10 cellular contexts compared by ENCODE assay signal in genomic region chr21:16002872-16003466, GRCh38.
DNase-seq lines count a peak whose midpoint lies in the region; ATAC-seq, FAIRE-seq and TF ChIP-seq lines count a peak whose summit lies in the region.
"Had no signal": no experiment of that assay in that cellular context is flagged by ENCODE, and none has a peak within 500 bp of the region (broad histone marks: within the 10 kb centered on the region; RNA-seq: fewer than 3 reads in every experiment).

No MANE protein-coding gene starts in this region.

- H3K9me2 ChIP-seq in OCI-LY7 (ENCODE audit: insufficient read depth, low read length): no peaks in the 10 kb centered on the region

- CTCF ChIA-PET in OCI-LY7 (lab: Charles Lee; ENCODE audit: unreplicated experiment): no interaction called here
- CTCF ChIA-PET in endothelial cell of umbilical vein (lab: Charles Lee): interaction anchor here (0.6 to 1.5 kb wide), 9 partner anchors 9 to 416 kb away, joined by 3 to 11 read pairs (median 3); no protein-coding TSS in a partner anchor
- CTCF ChIA-PET in T-cell (lab: Charles Lee): interaction anchor here in 1 of 2 donors (0.6 kb wide), 1 partner anchor 10 kb away, joined by 3 read pairs; no protein-coding TSS in a partner anchor
- CTCF ChIA-PET in CD4-positive, alpha-beta T cell (lab: Charles Lee): interaction anchor here (0.6 kb wide), 1 partner anchor 511 kb away, joined by 3 read pairs; no protein-coding TSS in a partner anchor

- no peak overlapping the region for H3K4me3 Mint-ChIP-seq in T-cell
- no peak overlapping the region for H3K4me3 Mint-ChIP-seq in CD4-positive, alpha-beta T cell
- H3K4me3 Mint-ChIP-seq: activated naive CD4-positive, alpha-beta T cell treated with anti-CD3 and anti-CD28 coated beads for 36 hours had no signal

- TF ChIP-seq EP300 in suprapubic skin (IDR thresholded peaks at IDR 0.05): no peak

- dilution Hi-C loops in endothelial cell of umbilical vein (cut with MboI; ENCODE audit: extremely low pct_ligation_motif_present, low sequenced_read_pairs): no loop called here

- H4K20me1 ChIP-seq in OCI-LY7 (ENCODE audit: insufficient read depth, low read length) (no peaks in the 10 kb centered on the region), endothelial cell of umbilical vein (replicated peaks; ENCODE audit: control insufficient read depth, extremely low read depth, insufficient read depth, low read length) (no peaks in the 10 kb centered on the region), osteoblast (ENCODE audit: insufficient read depth, low read length) (no peaks in the 10 kb centered on the region)

- H3K36me3 Mint-ChIP-seq in T-cell: no peaks in the 10 kb centered on the region
- no peaks in the 10 kb centered on the region for H3K36me3 Mint-ChIP-seq in CD4-positive, alpha-beta T cell (ENCODE audit: low read depth)

- no peak overlapping the region for H3K27ac Mint-ChIP-seq in T-cell
- H3K27ac Mint-ChIP-seq in CD4-positive, alpha-beta T cell: no peak overlapping the region
- H3K27ac Mint-ChIP-seq: activated naive CD4-positive, alpha-beta T cell treated with anti-CD3 and anti-CD28 coated beads for 36 hours had no signal

- no peak for ATAC-seq in T-cell (replicated peaks in 1 of 4)
- no peak for ATAC-seq in CD4-positive, alpha-beta T cell (ENCODE audit: poor library complexity)
- ATAC-seq: GM12878 had no signal

- no peaks in the 10 kb centered on the region for H3K27me3 ChIP-seq in endothelial cell of umbilical vein (ENCODE audit: control insufficient read depth in 2 of 2, insufficient read depth in 2 of 2, low read length in 2 of 2)
- no peaks in the 10 kb centered on the region for H3K27me3 ChIP-seq in osteoblast (ENCODE audit: insufficient read depth, low read length)
- H3K27me3 ChIP-seq in suprapubic skin: no peaks in the 10 kb centered on the region
- H3K27me3 ChIP-seq in CD4-positive, alpha-beta T cell (ENCODE audit: control insufficient read depth, insufficient read depth, low read length): no peaks in the 10 kb centered on the region
- no peaks in the 10 kb centered on the region for H3K27me3 ChIP-seq in tibial artery

- no peaks in the 10 kb centered on the region for H3K9me3 Mint-ChIP-seq in T-cell
- H3K9me3 Mint-ChIP-seq in CD4-positive, alpha-beta T cell: no peaks in the 10 kb centered on the region
- H3K9me3 Mint-ChIP-seq: activated naive CD4-positive, alpha-beta T cell treated with anti-CD3 and anti-CD28 coated beads for 36 hours had no signal

- peaks cover 0 to 2% of the 10 kb centered on the region in 2 donors for H3K27me3 Mint-ChIP-seq in T-cell
- no peaks in the 10 kb centered on the region for H3K27me3 Mint-ChIP-seq in CD4-positive, alpha-beta T cell

- TF ChIP-seq CTCF in OCI-LY7 (conservative IDR thresholded peaks at IDR 0.05; ENCODE audit: low read length) (peak; percentile 67), endothelial cell of umbilical vein (IDR thresholded peaks at IDR 0.05; ENCODE audit: extremely low read depth in 1 of 2, insufficient read depth in 1 of 2, low read depth in 1 of 2, low read length in 2 of 2) (peak; percentile 13), osteoblast (IDR thresholded peaks at IDR 0.05; ENCODE audit: extremely low read depth, low read depth, low read length) (peak; percentile 69), suprapubic skin (IDR thresholded peaks at IDR 0.05) (no peak), tibial artery (IDR thresholded peaks at IDR 0.05) (peak in 1 of 2 experiments; percentile 20)
- no peak for TF ChIP-seq CTCF in CD4-positive, alpha-beta T cell (IDR thresholded peaks at IDR 0.05)

- H3K4me1 ChIP-seq in OCI-LY7 (ENCODE audit: insufficient read depth, low read length, poor library complexity, severe bottlenecking) (no peaks in the 10 kb centered on the region), endothelial cell of umbilical vein (ENCODE audit: control insufficient read depth, extremely low read depth, insufficient read depth, low read length) (no peaks in the 10 kb centered on the region), osteoblast (ENCODE audit: insufficient read depth, low read length) (peaks cover 5% of the 10 kb centered on the region), suprapubic skin (no peaks in the 10 kb centered on the region), tibial artery (no peaks in the 10 kb centered on the region)

- TF ChIP-seq POLR2A in endothelial cell of umbilical vein (IDR thresholded peaks at IDR 0.05; ENCODE audit: low read depth, low read length) (no peak), suprapubic skin (IDR thresholded peaks at IDR 0.05) (no peak)

- peak; percentile 26 for DNase-seq in EL
- DNase-seq in OCI-LY7 (ENCODE audit: low spot score): no peak
- peak; percentile 59 for DNase-seq in endothelial cell of umbilical vein (ENCODE audit: low read depth, low spot score)
- no peak for DNase-seq in osteoblast (ENCODE audit: insufficient read length, low spot score, missing footprints)
- no peak for DNase-seq in T-cell
- no peak for DNase-seq in suprapubic skin (ENCODE audit: low spot score in 2 of 2)
- DNase-seq in CD4-positive, alpha-beta T cell: no peak
- DNase-seq in tibial artery: no peak
- DNase-seq: activated naive CD4-positive, alpha-beta T cell treated with anti-CD3 and anti-CD28 coated beads for 36 hours had no signal

- intact Hi-C loops in OCI-LY7 (cut with micrococcal nuclease; ENCODE audit: unreplicated experiment): no loop called here
- intact Hi-C loops in endothelial cell of umbilical vein (cut with micrococcal nuclease): loop anchor here (1.0 kb wide), 1 partner anchor 327 kb away; no protein-coding TSS in a partner anchor
- intact Hi-C loops in CD4-positive, alpha-beta T cell (cut with DNase I, micrococcal nuclease): no loop called here
- intact Hi-C loops in tibial artery (cut with DNase I; ENCODE audit: low total_unique reads): no loop called here

- H3K79me2 ChIP-seq in OCI-LY7 (ENCODE audit: insufficient read depth, low read depth, low read length) (no peaks in the 10 kb centered on the region), endothelial cell of umbilical vein (ENCODE audit: control insufficient read depth, insufficient read depth, low read length) (no peaks in the 10 kb centered on the region), osteoblast (ENCODE audit: insufficient read depth, low read length) (no peaks in the 10 kb centered on the region)

- no peak overlapping the region for H3K4me2 ChIP-seq in OCI-LY7 (ENCODE audit: low read length)
- H3K4me2 ChIP-seq in endothelial cell of umbilical vein (ENCODE audit: insufficient read depth, low read length): no peak overlapping the region
- no peak overlapping the region for H3K4me2 ChIP-seq in osteoblast (ENCODE audit: insufficient read depth, low read length)

- POLR2A ChIA-PET in OCI-LY7 (lab: Charles Lee) (interaction anchor here (0.6 to 0.7 kb wide), 3 partner anchors 15 to 1725 kb away, joined by 3 to 4 read pairs (median 3); no protein-coding TSS in a partner anchor), endothelial cell of umbilical vein (lab: Charles Lee) (no interaction called here), T-cell (lab: Charles Lee) (interaction anchor here in 1 of 2 donors (0.6 kb wide), 1 partner anchor 29 kb away, joined by 4 read pairs; no protein-coding TSS in a partner anchor)
- POLR2A ChIA-PET in CD4-positive, alpha-beta T cell (lab: Charles Lee): no interaction called here

- FAIRE-seq in endothelial cell of umbilical vein (lab: Jason Lieb, UNC): peak; percentile 49
- FAIRE-seq: GM12878 had no signal

- no peak overlapping the region for H2AFZ ChIP-seq in OCI-LY7 (ENCODE audit: low read length)
- H2AFZ ChIP-seq in endothelial cell of umbilical vein (ENCODE audit: low read depth, low read length): no peak overlapping the region
- H2AFZ ChIP-seq in osteoblast (ENCODE audit: low read length): no peak overlapping the region

- H3K27ac ChIP-seq in OCI-LY7 (ENCODE audit: low read depth, low read length, poor library complexity, severe bottlenecking) (no peak overlapping the region), endothelial cell of umbilical vein (ENCODE audit: insufficient read depth, low read depth, low read length) (no peak overlapping the region), osteoblast (ENCODE audit: low read depth, low read length) (no peak overlapping the region), suprapubic skin (no peak overlapping the region), tibial artery (no peak overlapping the region)
- no peak overlapping the region for H3K27ac ChIP-seq in CD4-positive, alpha-beta T cell (ENCODE audit: low read depth, low read length)

- no peak overlapping the region for H3K9ac ChIP-seq in endothelial cell of umbilical vein (replicated peaks; ENCODE audit: extremely low read depth, insufficient read depth, low read length)

- H3K4me1 Mint-ChIP-seq in T-cell: no peaks in the 10 kb centered on the region
- H3K4me1 Mint-ChIP-seq in CD4-positive, alpha-beta T cell (ENCODE audit: low read depth): no peaks in the 10 kb centered on the region

- H3K9me1 ChIP-seq in endothelial cell of umbilical vein (replicated peaks; ENCODE audit: control insufficient read depth, extremely low read depth, insufficient read depth, low read length): no peaks in the 10 kb centered on the region

- H3K4me3 ChIP-seq in OCI-LY7 (ENCODE audit: low read depth, low read length, poor library complexity, severe bottlenecking) (no peak overlapping the region), endothelial cell of umbilical vein (replicated peaks in 1 of 3; ENCODE audit: insufficient read depth in 1 of 3, low read depth in 1 of 3, low read length in 3 of 3) (no peak overlapping the region), osteoblast (ENCODE audit: insufficient read depth, low read length) (no peak overlapping the region), suprapubic skin (no peak overlapping the region), tibial artery (no peak overlapping the region)
- H3K4me3 ChIP-seq: GM12878 had no signal

- no TSS peak for BruUV-seq in OCI-LY7 (replicated peaks; lab: Mats Ljungman, UMichigan)
- no TSS peak for BruUV-seq in endothelial cell of umbilical vein (replicated peaks; lab: Mats Ljungman, UMichigan)

- H3K36me3 ChIP-seq in OCI-LY7 (ENCODE audit: insufficient read depth, low read length): no peaks in the 10 kb centered on the region
- no peaks in the 10 kb centered on the region for H3K36me3 ChIP-seq in endothelial cell of umbilical vein (ENCODE audit: control insufficient read depth in 2 of 2, extremely low read depth in 1 of 2, insufficient read depth in 2 of 2, low read length in 2 of 2)
- no peaks in the 10 kb centered on the region for H3K36me3 ChIP-seq in osteoblast (ENCODE audit: insufficient read depth, low read length)
- H3K36me3 ChIP-seq in suprapubic skin: no peaks in the 10 kb centered on the region
- no peaks in the 10 kb centered on the region for H3K36me3 ChIP-seq in tibial artery

- H3K9me3 ChIP-seq in OCI-LY7 (ENCODE audit: low read length) (no peaks in the 10 kb centered on the region), endothelial cell of umbilical vein (replicated peaks; ENCODE audit: control insufficient read depth, insufficient read depth, low read length) (no peaks in the 10 kb centered on the region), osteoblast (ENCODE audit: low read depth, low read length) (no peaks in the 10 kb centered on the region), suprapubic skin (no peaks in the 10 kb centered on the region), tibial artery (no peaks in the 10 kb centered on the region)
- H3K9me3 ChIP-seq in CD4-positive, alpha-beta T cell (ENCODE audit: control insufficient read depth, low read length): no peaks in the 10 kb centered on the region

TF ChIP-seq in endothelial cell of umbilical vein, 7 proteins besides CTCF, POLR2A, EP300 and RAD21 (continues in another document):
- no peak for TF ChIP-seq MYC (IDR thresholded peaks at IDR 0.05; ENCODE audit: low read depth, low read length)

Comparison
In these comparisons a context has a peak if more than half of its experiments do, and no peak if none do; other contexts are left out.
1. DNase-seq: peak in EL (single experiment) and endothelial cell of umbilical vein (single experiment); none in OCI-LY7 (single experiment), osteoblast (single experiment), T-cell (0 of 34), suprapubic skin (0 of 2), CD4-positive, alpha-beta T cell (0 of 10) and tibial artery (0 of 2).
2. CTCF ChIP-seq: peak in OCI-LY7 (single experiment), endothelial cell of umbilical vein (2 of 2) and osteoblast (single experiment); none in suprapubic skin (0 of 2) and CD4-positive, alpha-beta T cell (single experiment).